Comparison of ENCODE assay signal across 8 cellular contexts in the genomic region with DNA sequence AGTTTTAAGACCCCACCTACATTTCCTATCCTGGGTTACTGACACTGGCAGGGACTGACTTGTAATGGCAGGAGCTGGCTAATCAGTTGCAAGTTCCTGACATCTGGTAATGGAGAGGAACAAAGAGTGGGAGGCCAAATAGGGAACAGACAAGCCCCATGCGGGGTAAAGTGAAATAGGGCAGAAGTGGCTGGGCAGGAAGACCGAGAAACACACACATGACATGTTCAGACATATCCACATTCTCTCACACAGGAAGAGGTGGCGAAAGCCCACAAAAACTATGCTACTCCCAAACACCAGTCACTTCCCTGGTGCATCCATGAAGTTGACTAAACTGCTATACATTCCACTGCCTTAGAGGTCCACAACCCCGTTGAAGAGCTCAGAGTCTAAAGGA.
DNase-seq lines count a peak whose midpoint lies in the region; ATAC-seq and TF ChIP-seq lines count a peak whose summit lies in the region.

No MANE protein-coding gene starts in this region.

- DNase-seq in DMS153 (lab: John Stamatoyannopoulos, UW) (peak; percentile 54), DMS153 treated with DMSO at 0.1 percent for 48 hours (lab: John Stamatoyannopoulos, UW; ENCODE audit: unreplicated experiment) (no peak), SK-N-MC (ENCODE audit: low read depth, low spot score) (no peak), hepatocyte (ENCODE audit: low spot score) (no peak), ureter (ENCODE audit: low spot score) (peak; percentile 69), NCI-H2196 (lab: John Stamatoyannopoulos, UW; ENCODE audit: unreplicated experiment) (no peak), mesenteric fat pad (ENCODE audit: low spot score) (no peak)

- H3K4me1 ChIP-seq in hepatocyte (ENCODE audit: insufficient read depth): peaks cover 31% of the 10 kb centered on the region

- H3K9ac ChIP-seq in SK-N-MC (ENCODE audit: insufficient read length): no peak overlapping the region

- TF ChIP-seq CTCF in hepatocyte (IDR thresholded peaks at IDR 0.05; ENCODE audit: poor library complexity): no peak

- no peaks in the 10 kb centered on the region for H3K36me3 ChIP-seq in SK-N-MC (ENCODE audit: insufficient read depth, low read length)
- no peaks in the 10 kb centered on the region for H3K36me3 ChIP-seq in hepatocyte (replicated peaks; ENCODE audit: insufficient read depth, low read depth)

- no peaks in the 10 kb centered on the region for H4K20me1 ChIP-seq in hepatocyte (ENCODE audit: insufficient read depth, poor library complexity, severe bottlenecking)

- no peaks in the 10 kb centered on the region for H3K9me2 ChIP-seq in hepatocyte (replicated peaks; ENCODE audit: insufficient read depth)

- no peak overlapping the region for H3K4me2 ChIP-seq in hepatocyte

- peak; percentile 55 for ATAC-seq in HG02938 (IDR thresholded peaks at IDR 0.05; ENCODE audit: unreplicated experiment)

- H2AFZ ChIP-seq in hepatocyte: no peak overlapping the region

- H3K4me3 ChIP-seq in SK-N-MC (no peak overlapping the region), hepatocyte (no peak overlapping the region)

- 52% methylated on average over 4 of the region's 4 CpGs for WGBS in hepatocyte (ENCODE audit: low lambda C conversion rate, missing lambda C conversion rate)

- H3K27me3 ChIP-seq in hepatocyte: no peaks in the 10 kb centered on the region

- H3K27ac ChIP-seq in SK-N-MC (peak overlapping the region; percentile 88; the same call in 1 of the 2 replicates), hepatocyte (peak overlapping the region; percentile 77)

- no peaks in the 10 kb centered on the region for H3K79me2 ChIP-seq in hepatocyte

- no peaks in the 10 kb centered on the region; the same call in 1 of the 2 replicates for H3K9me3 ChIP-seq in SK-N-MC (ENCODE audit: low read depth, low read length)
- no peaks in the 10 kb centered on the region for H3K9me3 ChIP-seq in hepatocyte (ENCODE audit: low read depth)

Comparison
In these comparisons a context has a peak if more than half of its experiments do, and no peak if none do; other contexts are left out.
1. DNase-seq: peak in DMS153 (single experiment) and ureter (single experiment); none in DMS153 treated with DMSO at 0.1 percent for 48 hours (single experiment), SK-N-MC (single experiment), hepatocyte (single experiment), NCI-H2196 (single experiment) and mesenteric fat pad (single experiment).